16 cellular contexts compared by ENCODE assay signal in the genomic region with DNA sequence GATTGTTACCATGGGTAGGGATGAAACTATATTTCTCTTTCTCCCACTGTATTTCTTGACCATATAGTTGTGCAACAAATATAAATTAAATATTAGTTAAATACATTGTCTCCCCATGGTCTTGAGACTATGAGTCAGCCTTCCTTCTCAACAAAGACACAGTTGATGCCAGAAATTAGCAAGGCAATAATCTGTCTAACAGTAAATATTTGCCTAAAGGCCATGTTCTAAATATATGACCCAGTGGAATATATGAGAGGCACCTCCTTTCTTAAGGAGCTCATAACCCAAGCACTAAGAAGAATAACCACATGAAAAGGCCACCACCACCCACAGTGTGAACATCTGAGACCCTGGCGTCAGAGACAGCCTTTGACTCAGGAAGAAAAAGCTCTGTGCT.
"Had no signal": no experiment of that assay in that cellular context is flagged by ENCODE, and none has a peak within 500 bp of the region (broad histone marks: within the 10 kb centered on the region; RNA-seq: fewer than 3 reads in every experiment).

No MANE protein-coding gene starts in this region.

- H3K9me3 ChIP-seq: left lung, ovary, vagina had no signal

- H3K36me3 ChIP-seq: left lung, ovary, tibial nerve, vagina had no signal

- H3K4me3 ChIP-seq: left lung, ovary, skin epidermis, tibial nerve, vagina had no signal

- H3K27me3 ChIP-seq: left lung, ovary, tibial nerve, vagina had no signal

- ATAC-seq: esophagus mucosa; left lung; stimulated activated effector memory CD8-positive, alpha-beta T cell treated with anti-CD3 and anti-CD28 coated beads, Interleukin-12 subunit alpha, Interleukin-12 subunit beta, amount 100 ng/mL, for 72 hours had no signal

- H3K27ac ChIP-seq: left lung, ovary, tibial nerve, vagina, VCaP had no signal

- H3K4me1 ChIP-seq: left lung, tibial nerve had no signal

- DNase-seq: activated CD4-positive, alpha-beta memory T cell treated with anti-CD3 and anti-CD28 coated beads for 36 hours; activated CD8-positive, alpha-beta memory T cell treated with anti-CD3 and anti-CD28 coated beads, Interleukin-2, amount 50 U/mL, for 48 hours; endodermal cell; foreskin fibroblast; head of caudate nucleus; islet precursor cell; left lung; mesendoderm; ovary; T1000 had no signal
